In genomic region chr1:109075531-109076490, GRCh38 we compare ENCODE assay signal across 8 cellular contexts. TPM values are rescaled to one million over a fixed set of nuclear protein-coding genes. Genes with fewer than 3 reads are reported as not detected.
A peak's percentile ranks its signal among the peaks of the same experiment; 100 is the strongest.
DNase-seq lines count a peak whose midpoint lies in the region; ATAC-seq and TF ChIP-seq lines count a peak whose summit lies in the region.

TSS of gene TAF13 (minus strand) at chr1:109076003. CDS start at chr1:109075947, 56 bp downstream.

- no peak within 1 kb of the TSS for H3K23ac ChIP-seq in trophoblast cell (ENCODE audit: low read length)

- peak; percentile 6 for TF ChIP-seq CTCF in GM12873 (IDR thresholded peaks at IDR 0.05; ENCODE audit: insufficient read depth, low read depth, low read length, missing control alignments)
- TF ChIP-seq CTCF in cardiac muscle cell (IDR thresholded peaks at IDR 0.05; ENCODE audit: low read depth, low read length) = peak; percentile 21
- TF ChIP-seq CTCF in transverse colon (IDR thresholded peaks at IDR 0.05) = peak; percentile 29 to 76 (median 41)

- peak within 1 kb of the TSS; percentile 83 for H2BK5ac ChIP-seq in trophoblast cell (ENCODE audit: low read depth, low read length, poor library complexity)

- H3K4me3 ChIP-seq in adipocyte (ENCODE audit: low read length) = peak within 1 kb of the TSS; percentile 98
- H3K4me3 ChIP-seq in cardiac muscle cell = peak within 1 kb of the TSS; percentile 52
- peak within 1 kb of the TSS; percentile 88 for H3K4me3 ChIP-seq in trophoblast cell (ENCODE audit: low read depth, low read length)
- peak within 1 kb of the TSS; percentile 52 to 70 (median 62) for H3K4me3 ChIP-seq in transverse colon

- peak within 1 kb of the TSS; percentile 93 for H2AFZ ChIP-seq in trophoblast cell (ENCODE audit: insufficient read depth, low read length, poor library complexity)

- H3K18ac ChIP-seq in trophoblast cell (ENCODE audit: low read length) = peak within 1 kb of the TSS; percentile 89

- peak; percentile 100 for ATAC-seq in HG02759 (IDR thresholded peaks at IDR 0.05; ENCODE audit: unreplicated experiment)

- no peak for TF ChIP-seq EP300 in transverse colon (IDR thresholded peaks at IDR 0.05; ENCODE audit: low read depth)

- in situ Hi-C loops in transverse colon (cut with MboI; ENCODE audit: low pct_ligation_motif_present in 1 of 4, low pct_unique_long_range_greater_than_20kb in 1 of 4, low sequenced_read_pairs in 3 of 4) = no loop called here

- H4K91ac ChIP-seq in trophoblast cell (ENCODE audit: low read depth, low read length) = peak within 1 kb of the TSS; percentile 88

- H3K4me1 ChIP-seq in adipocyte (ENCODE audit: control insufficient read depth, insufficient read depth, low read length) = peaks cover 31% of the 10 kb centered on the region
- H3K4me1 ChIP-seq in cardiac muscle cell (ENCODE audit: low read depth) = peaks cover 6% of the 10 kb centered on the region
- H3K4me1 ChIP-seq in trophoblast cell (ENCODE audit: control insufficient read depth in 1 of 2, insufficient read depth in 2 of 2, low read length in 2 of 2) = no peaks in the 10 kb centered on the region
- H3K4me1 ChIP-seq in transverse colon = peaks cover 0 to 18% (median 11%) of the 10 kb centered on the region in 4 donors

- peak within 1 kb of the TSS; percentile 54 for H2BK120ac ChIP-seq in trophoblast cell (ENCODE audit: insufficient read depth, low read length, poor library complexity)

- H2BK12ac ChIP-seq in trophoblast cell (ENCODE audit: low read length) = peak within 1 kb of the TSS; percentile 64

- H3K36me3 ChIP-seq in adipocyte (ENCODE audit: control insufficient read depth, insufficient read depth, low read length, severe bottlenecking) (peaks cover 6% of the 10 kb centered on the region), cardiac muscle cell (no peaks in the 10 kb centered on the region), trophoblast cell (ENCODE audit: control insufficient read depth in 1 of 2, insufficient read depth in 2 of 2, low read length in 2 of 2) (peaks cover 12 to 15% of the 10 kb centered on the region in 2 experiments), transverse colon (no peaks in the 10 kb centered on the region)

- no CpG with 5 or more reads among the region's 39 CpGs for WGBS in trophoblast cell (ENCODE audit: extremely low coverage, insufficient coverage, insufficient read length)
- 5% methylated on average over 6 to 39 of the region's 39 CpGs for WGBS in transverse colon (ENCODE audit: low coverage in 1 of 2), 2 donors

- intact Hi-C loops in transverse colon (cut with DNase I; ENCODE audit: low total_unique reads) = no loop called here

- peak within 1 kb of the TSS; percentile 89 for H3K4ac ChIP-seq in trophoblast cell (ENCODE audit: low read depth, low read length)

- H3K27me3 ChIP-seq in adipocyte (replicated peaks; ENCODE audit: control insufficient read depth, insufficient read depth, low read length) (no peaks in the 10 kb centered on the region), cardiac muscle cell (no peaks in the 10 kb centered on the region), trophoblast cell (ENCODE audit: insufficient read depth, low read length) (no peaks in the 10 kb centered on the region), transverse colon (no peaks in the 10 kb centered on the region)

- DNase-seq in NCI-H1417 (lab: John Stamatoyannopoulos, UW) (peak; percentile 90 to 95 (median 93)), T follicular helper cell (ENCODE audit: low read depth) (peak; percentile 73), adipocyte (ENCODE audit: low read depth) (peak; percentile 99), cardiac muscle cell (ENCODE audit: low read depth in 1 of 2, low spot score in 1 of 2) (peak; percentile 95 to 97), trophoblast cell (peak; percentile 98 to 99), transverse colon (peak; percentile 95)

- peak within 1 kb of the TSS; percentile 98 for H3K27ac ChIP-seq in cardiac muscle cell
- peak within 1 kb of the TSS; percentile 91 for H3K27ac ChIP-seq in trophoblast cell (ENCODE audit: low read depth, low read length)
- H3K27ac ChIP-seq in transverse colon = peak within 1 kb of the TSS; percentile 79 to 97 (median 93)

- peak within 1 kb of the TSS; percentile 96 for H3K14ac ChIP-seq in trophoblast cell (ENCODE audit: low read length)

- peak within 1 kb of the TSS; percentile 97 for H4K8ac ChIP-seq in trophoblast cell (ENCODE audit: low read depth, low read length)

- peak within 1 kb of the TSS; percentile 86 for H2AK5ac ChIP-seq in trophoblast cell (ENCODE audit: low read length)

- peak; percentile 96 for TF ChIP-seq POLR2A in transverse colon (IDR thresholded peaks at IDR 0.05)

- peak within 1 kb of the TSS; percentile 97 for H3K9ac ChIP-seq in adipocyte (ENCODE audit: low read length)
- H3K9ac ChIP-seq in trophoblast cell (ENCODE audit: low read length) = peak within 1 kb of the TSS; percentile 98

- H3K79me1 ChIP-seq in trophoblast cell (ENCODE audit: low read length) = peaks cover 5% of the 10 kb centered on the region

- H3K79me2 ChIP-seq in trophoblast cell (ENCODE audit: control insufficient read depth, insufficient read depth, low read length, poor library complexity) = peaks cover 3% of the 10 kb centered on the region

- peak within 1 kb of the TSS; percentile 89 for H4K12ac ChIP-seq in trophoblast cell (ENCODE audit: low read depth, low read length)

- H3K4me2 ChIP-seq in trophoblast cell (ENCODE audit: low read length) = peak within 1 kb of the TSS; percentile 62

- no peaks in the 10 kb centered on the region for H3K9me3 ChIP-seq in adipocyte (ENCODE audit: control insufficient read depth, low read length)
- H3K9me3 ChIP-seq in cardiac muscle cell (ENCODE audit: low read depth) = no peaks in the 10 kb centered on the region
- peaks cover 2% of the 10 kb centered on the region for H3K9me3 ChIP-seq in trophoblast cell (ENCODE audit: insufficient read depth, low read depth, low read length)
- H3K9me3 ChIP-seq in transverse colon = no peaks in the 10 kb centered on the region

RNA-seq across cellular contexts. Expression of gene TAF13, which starts in this region (rescaled TPM):
- total RNA-seq in cardiac muscle cell (8.8 and 14.0 TPM in 2 replicates), transverse colon (10 to 100 TPM in 3 of 4 donors, 1 to 10 TPM in 1; 4.0 to 33.0 (median 32.0) TPM)
- polyA plus RNA-seq in cardiac muscle cell = 4.5 and 7.2 TPM in 2 replicates
- polyA plus RNA-seq in trophoblast cell (2013) = 92.4 and 99.2 TPM in 2 replicates

Comparison
In these comparisons a context has a peak if more than half of its experiments do, and no peak if none do; other contexts are left out.
1. Peak in every context shown above with its lines: DNase-seq, ATAC-seq, H3K4me3 ChIP-seq and H3K27ac ChIP-seq.